Comparison of ENCODE assay signal across 18 cellular contexts in genomic region chr1:223331929-223332328, GRCh38. TPM values are rescaled to one million over a fixed set of nuclear protein-coding genes. Genes with fewer than 3 reads are reported as not detected.
DNase-seq lines count a peak whose midpoint lies in the region; ATAC-seq and TF ChIP-seq lines count a peak whose summit lies in the region.
"Had no signal": no experiment of that assay in that cellular context is flagged by ENCODE, and none has a peak within 500 bp of the region (broad histone marks: within the 10 kb centered on the region; RNA-seq: fewer than 3 reads in every experiment).

No MANE protein-coding gene starts in this region.

- ATAC-seq in upper lobe of right lung (peak; percentile 39), GM21390 (IDR thresholded peaks at IDR 0.05; ENCODE audit: unreplicated experiment) (no peak), psoas muscle (no peak)
- ATAC-seq: right lobe of liver; stimulated activated naive B cell treated with anti-CD40 and anti-IgM and Interleukin-4, amounts not matched to agents 10 μg/mL and 1 μg/mL and 100 μg/mL, for 72 hours had no signal

- BruUV-seq in PC-9 (replicated peaks; lab: Mats Ljungman, UMichigan): no TSS peak

- CTCF ChIA-PET in PC-9 (lab: Charles Lee): no interaction called here

- no peaks in the 10 kb centered on the region for H3F3A ChIP-seq in PC-9 (ENCODE audit: insufficient read depth, low read depth)

- no peak overlapping the region for H2AFZ ChIP-seq in PC-9

- DNase-seq in DMS 273 (lab: John Stamatoyannopoulos, UW; ENCODE audit: unreplicated experiment) (peak; percentile 52), DMS 273 treated with DMSO at 0.1 percent for 48 hours (lab: John Stamatoyannopoulos, UW) (no peak), PC-9 (peak; percentile 25 to 71), fibroblast of peridontal ligament (ENCODE audit: extremely low read depth) (peak; percentile 15), upper lobe of right lung (no peak), psoas muscle (no peak)
- no peak for DNase-seq in activated CD4-positive, alpha-beta T cell treated with anti-CD3 and anti-CD28 coated beads, Interleukin-2, amount 50 U/mL, for 48 hours
- DNase-seq: activated CD8-positive, alpha-beta memory T cell treated with anti-CD3 and anti-CD28 coated beads, Interleukin-2, amount 50 U/mL, for 48 hours; cerebellar nuclear complex; COR-L47; H9; lower lobe of right lung; NCI-H2107; right lobe of liver; stimulated activated naive B cell treated with anti-CD40 and anti-IgM and Interleukin-4, amounts not matched to agents 10 μg/mL and 1 μg/mL and 100 μg/mL, for 72 hours had no signal

- H3K4me3 ChIP-seq in PC-9 (no peak overlapping the region), upper lobe of right lung (no peak overlapping the region), psoas muscle (no peak overlapping the region)
- H3K4me3 ChIP-seq: lower lobe of right lung, right lobe of liver had no signal

- H3K36me3 ChIP-seq in PC-9 (ENCODE audit: low read depth) (no peaks in the 10 kb centered on the region), upper lobe of right lung (no peaks in the 10 kb centered on the region), psoas muscle (ENCODE audit: insufficient read depth in 1 of 2, low read depth in 1 of 2) (no peaks in the 10 kb centered on the region)
- H3K36me3 ChIP-seq: lower lobe of right lung, right lobe of liver had no signal

- no peaks in the 10 kb centered on the region for H4K20me1 ChIP-seq in PC-9 (ENCODE audit: insufficient read depth)

- 31 to 48% (median 41%) methylated on average over 1 of the region's 1 CpG for WGBS in psoas muscle, 3 donors

- intact Hi-C loops in PC-9 (cut with micrococcal nuclease; ENCODE audit: unreplicated experiment) (no loop called here), upper lobe of right lung (cut with DNase I) (no loop called here), psoas muscle (cut with DNase I) (no loop called here)

- H3K79me2 ChIP-seq in PC-9 (ENCODE audit: low read depth): no peaks in the 10 kb centered on the region

- no peaks in the 10 kb centered on the region for H3K9me3 ChIP-seq in PC-9 (ENCODE audit: insufficient read depth, low read depth)
- no peaks in the 10 kb centered on the region for H3K9me3 ChIP-seq in upper lobe of right lung
- H3K9me3 ChIP-seq in psoas muscle: no peaks in the 10 kb centered on the region
- H3K9me3 ChIP-seq: lower lobe of right lung, right lobe of liver had no signal

- H3K27ac ChIP-seq in PC-9: no peak overlapping the region
- H3K27ac ChIP-seq in upper lobe of right lung: no peak overlapping the region
- H3K27ac ChIP-seq in psoas muscle: no peak overlapping the region
- H3K27ac ChIP-seq: 22Rv1, HL-60, lower lobe of right lung, right lobe of liver had no signal

- no peak for TF ChIP-seq CTCF in PC-9 (conservative IDR thresholded peaks at IDR 0.05)
- no peak for TF ChIP-seq CTCF in upper lobe of right lung (IDR thresholded peaks at IDR 0.05)
- no peak for TF ChIP-seq CTCF in psoas muscle (IDR thresholded peaks at IDR 0.05)

- POLR2A ChIA-PET in PC-9 (lab: Charles Lee; ENCODE audit: unreplicated experiment): no interaction called here

- no peaks in the 10 kb centered on the region for H3K9me2 ChIP-seq in PC-9 (ENCODE audit: insufficient read depth)

- 0 out of 2 replicates have a peak, but pooled peaks cover 6% of the 10 kb centered on the region for H3K27me3 ChIP-seq in PC-9 (ENCODE audit: insufficient read depth, low read depth)
- no peaks in the 10 kb centered on the region for H3K27me3 ChIP-seq in upper lobe of right lung
- no peaks in the 10 kb centered on the region for H3K27me3 ChIP-seq in psoas muscle (ENCODE audit: insufficient read depth in 3 of 3, low read length in 2 of 3)
- H3K27me3 ChIP-seq: right lobe of liver had no signal

- 0 out of 2 replicates have a peak overlapping the region, but pooled peaks have one; percentile 34 for H3K4me2 ChIP-seq in PC-9

- peaks cover 9% of the 10 kb centered on the region for H3K4me1 ChIP-seq in PC-9 (replicated peaks; ENCODE audit: insufficient read depth)
- H3K4me1 ChIP-seq in upper lobe of right lung: no peaks in the 10 kb centered on the region
- H3K4me1 ChIP-seq in psoas muscle: no peaks in the 10 kb centered on the region
- H3K4me1 ChIP-seq: lower lobe of right lung, right lobe of liver had no signal

RNA-seq across cellular contexts. Expression of gene SUSD4, which starts 32.0 kb away (rescaled TPM):
- 2.0 and 3.2 TPM in 2 replicates for total RNA-seq in PC-9 (2021)
- 2.2 TPM for total RNA-seq in upper lobe of right lung
- 1 to 10 TPM in 2 of 4 donors, under 1 TPM in 2; 0.15 to 3.9 (median 1.4) TPM for total RNA-seq in psoas muscle
- under 1 TPM; 0.08 to 0.21 (median 0.20) TPM for polyA plus RNA-seq in psoas muscle

Comparison
In these comparisons a context has a peak if more than half of its experiments do, and no peak if none do; other contexts are left out.
1. DNase-seq: peak in DMS 273 (single experiment), PC-9 (2 of 2) and fibroblast of peridontal ligament (single experiment); none in DMS 273 treated with DMSO at 0.1 percent for 48 hours (single experiment), upper lobe of right lung (single experiment), activated CD4-positive, alpha-beta T cell treated with anti-CD3 and anti-CD28 coated beads, Interleukin-2, amount 50 U/mL, for 48 hours (0 of 2) and psoas muscle (0 of 2).